ENCODE assay signal across 10 cellular contexts in the genomic region with DNA sequence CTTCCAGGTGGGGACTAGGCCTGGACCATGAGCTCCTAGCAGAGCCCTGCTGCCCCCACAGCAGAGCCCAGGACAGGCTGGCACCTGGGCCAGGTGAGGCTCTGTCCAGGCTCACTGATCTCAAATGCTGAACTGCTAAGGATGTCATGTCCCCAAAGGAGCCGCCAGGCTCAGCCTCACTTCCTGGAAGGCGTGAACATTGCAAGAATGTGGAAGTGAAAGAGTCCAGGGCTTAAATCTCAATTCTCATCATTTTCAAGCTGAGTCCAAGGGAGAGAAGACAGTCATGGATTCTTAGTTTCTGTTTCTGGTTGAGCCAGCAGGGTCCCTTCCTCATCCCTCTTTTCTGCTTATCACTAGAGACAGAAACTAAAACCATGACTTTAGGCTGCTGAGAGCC. TPM values are rescaled to one million over a fixed set of nuclear protein-coding genes. Genes with fewer than 3 reads are reported as not detected.
DNase-seq lines count a peak whose midpoint lies in the region; ATAC-seq and TF ChIP-seq lines count a peak whose summit lies in the region.
"Had no signal": no experiment of that assay in that cellular context is flagged by ENCODE, and none has a peak within 500 bp of the region (broad histone marks: within the 10 kb centered on the region; RNA-seq: fewer than 3 reads in every experiment).

No MANE protein-coding gene starts in this region.

- H3K27ac Mint-ChIP-seq in immature natural killer cell (peak overlapping the region; percentile 89 to 96 (median 92)), Caco-2 (ENCODE audit: unreplicated experiment) (no peak overlapping the region)

- peaks cover 0 to 5% (median 4%) of the 10 kb centered on the region in 3 donors for H3K36me3 Mint-ChIP-seq in immature natural killer cell
- H3K36me3 Mint-ChIP-seq in Caco-2 (ENCODE audit: insufficient read depth, unreplicated experiment), result peaks cover 33% of the 10 kb centered on the region

- TF ChIP-seq POLR2A in prostate gland (IDR thresholded peaks at IDR 0.05), result no peak

- intact Hi-C loops in Caco-2 (cut with micrococcal nuclease; ENCODE audit: unreplicated experiment), result no loop called here
- intact Hi-C loops in prostate gland (cut with DNase I), result no loop called here

- DNase-seq in Ammon's horn (ENCODE audit: low spot score) (peak; percentile 63), OCI-M2 (lab: John Stamatoyannopoulos, UW; ENCODE audit: unreplicated experiment) (peak; percentile 7), immature natural killer cell (peak; percentile 34 to 48 (median 41)), NCI-H2227 (lab: John Stamatoyannopoulos, UW; ENCODE audit: unreplicated experiment) (no peak), Caco-2 (no peak), iPS-NIHi7 (ENCODE audit: extremely low spot score) (no peak), prostate gland (ENCODE audit: low spot score) (no peak)
- DNase-seq: heart left ventricle had no signal

- TF ChIP-seq CTCF in Caco-2 (IDR thresholded peaks at IDR 0.05; ENCODE audit: insufficient read depth in 1 of 2, low read depth in 1 of 2, low read length in 1 of 2, severe bottlenecking in 1 of 2, unreplicated experiment in 1 of 2) (no peak), prostate gland (IDR thresholded peaks at IDR 0.05) (no peak)

- CTCF ChIA-PET in Caco-2 (lab: Charles Lee), result no interaction called here

- H3K4me1 ChIP-seq in Caco-2, result peaks cover 12% of the 10 kb centered on the region
- peaks cover 3% of the 10 kb centered on the region for H3K4me1 ChIP-seq in prostate gland (replicated peaks)

- no peak overlapping the region for H3K27ac ChIP-seq in prostate gland
- H3K27ac ChIP-seq: KMS-11 had no signal

- no peak overlapping the region for H3K4me3 ChIP-seq in Caco-2 (ENCODE audit: low read depth, low read length)
- H3K4me3 ChIP-seq in prostate gland, result no peak overlapping the region

- H3K36me3 ChIP-seq in Caco-2 (ENCODE audit: control insufficient read depth, insufficient read depth, low read length) (peaks cover 3% of the 10 kb centered on the region), prostate gland (no peaks in the 10 kb centered on the region)
- H3K36me3 ChIP-seq: heart left ventricle had no signal

- BruUV-seq in Caco-2 (replicated peaks; lab: Mats Ljungman, UMichigan), result no TSS peak

- POLR2A ChIA-PET in Caco-2 (lab: Charles Lee), result no interaction called here

- no peaks in the 10 kb centered on the region for H3K9me3 Mint-ChIP-seq in immature natural killer cell
- H3K9me3 Mint-ChIP-seq in Caco-2 (ENCODE audit: unreplicated experiment), result no peaks in the 10 kb centered on the region

- no peaks in the 10 kb centered on the region for H3K9me3 ChIP-seq in Caco-2
- H3K9me3 ChIP-seq in prostate gland, result no peaks in the 10 kb centered on the region
- H3K9me3 ChIP-seq: heart left ventricle had no signal

- H3K27me3 Mint-ChIP-seq in immature natural killer cell (ENCODE audit: low read depth in 3 of 3) (peaks cover 6 to 26% (median 7%) of the 10 kb centered on the region in 3 donors), Caco-2 (ENCODE audit: insufficient read depth, unreplicated experiment) (no peaks in the 10 kb centered on the region)

- peak; percentile 72 for ATAC-seq in GM19452 (IDR thresholded peaks at IDR 0.05; ENCODE audit: unreplicated experiment)

- H3K4me3 Mint-ChIP-seq in immature natural killer cell, result peak overlapping the region; percentile 74 to 88 (median 81)
- H3K4me3 Mint-ChIP-seq in Caco-2 (ENCODE audit: unreplicated experiment), result no peak overlapping the region

- 66% methylated on average over 2 of the region's 2 CpGs for WGBS in prostate gland

- H3K4me1 Mint-ChIP-seq in immature natural killer cell (peaks cover 37 to 47% of the 10 kb centered on the region in 2 donors), Caco-2 (ENCODE audit: low read depth, unreplicated experiment) (peaks cover 15% of the 10 kb centered on the region)

- H3K27me3 ChIP-seq in Caco-2 (replicated peaks; ENCODE audit: control insufficient read depth, insufficient read depth, low read length) (no peaks in the 10 kb centered on the region), prostate gland (replicated peaks; ENCODE audit: insufficient read depth) (no peaks in the 10 kb centered on the region)

RNA-seq across cellular contexts. Expression of gene ASCL2, which starts 5.0 kb away (rescaled TPM):
- polyA plus RNA-seq in immature natural killer cell, result 10 to 100 TPM in 2 of 3 donors, 1 to 10 TPM in 1; 9.7 to 60.0 (median 18.2) TPM
- total RNA-seq in Caco-2 (2022) (26.6 and 32.5 TPM in 2 replicates), prostate gland (1 to 10 TPM; 3.9 to 7.9 TPM)

RNA-seq across cellular contexts. Expression of gene C11orf21, which starts 36.3 kb away (rescaled TPM):
- polyA plus RNA-seq in immature natural killer cell, result 10 to 100 TPM; 36.3 to 57.5 (median 36.6) TPM
- total RNA-seq in Caco-2 (2022) (0.09 and 0.21 TPM in 2 replicates), prostate gland (under 1 TPM in 1 of 2 donors, not detected in 1; 0.85 TPM)

RNA-seq across cellular contexts. Expression of gene TSPAN32, which starts 36.4 kb away (rescaled TPM):
- polyA plus RNA-seq in immature natural killer cell, result 100 to 1,000 TPM; 132 to 223 (median 200) TPM
- total RNA-seq in Caco-2 (2022) (0.97 and 1.2 TPM in 2 replicates), prostate gland (not detected)

Comparison
In these comparisons a context has a peak if more than half of its experiments do, and no peak if none do; other contexts are left out.
1. DNase-seq: peak in Ammon's horn (single experiment), OCI-M2 (single experiment) and immature natural killer cell (3 of 3); none in NCI-H2227 (single experiment), Caco-2 (0 of 2), iPS-NIHi7 (single experiment) and prostate gland (single experiment).